In the genomic region with DNA sequence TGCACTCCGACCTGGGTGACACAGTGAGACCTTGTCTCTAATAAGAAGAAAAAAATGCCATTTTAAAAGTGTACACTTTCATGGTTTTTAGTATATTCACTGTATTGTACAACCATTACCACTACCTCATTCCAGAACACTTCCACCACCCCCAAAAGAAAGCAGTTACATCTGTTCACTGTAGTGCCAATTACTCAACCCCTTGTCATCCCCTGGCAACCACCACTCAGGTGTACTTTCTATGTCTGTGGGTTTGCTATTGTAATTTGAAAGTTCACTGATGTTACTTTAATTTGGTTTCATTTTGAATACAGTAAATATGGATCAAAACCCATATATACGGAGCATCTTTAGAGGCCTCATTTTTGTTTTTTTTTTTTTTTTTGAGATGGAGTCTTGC, we compare ENCODE assay signal across 19 cellular contexts. TPM values are rescaled to one million over a fixed set of nuclear protein-coding genes. Genes with fewer than 3 reads are reported as not detected.
DNase-seq lines count a peak whose midpoint lies in the region; ATAC-seq, FAIRE-seq and TF ChIP-seq lines count a peak whose summit lies in the region.
"Had no signal": no experiment of that assay in that cellular context is flagged by ENCODE, and none has a peak within 500 bp of the region (broad histone marks: within the 10 kb centered on the region; RNA-seq: fewer than 3 reads in every experiment).

No MANE protein-coding gene starts in this region.

- no peak for TF ChIP-seq POLR2A in transverse colon (IDR thresholded peaks at IDR 0.05)

- peak; percentile 31 for ATAC-seq in activated CD8-positive, alpha-beta memory T cell treated with anti-CD3 and anti-CD28 coated beads, Interleukin-2, amount 10 ng/mL, durations not matched to agents 7 days and 5 days
- no peak for ATAC-seq in stimulated activated memory B cell treated with anti-CD40 and anti-IgM and Interleukin-4, amounts not matched to agents 10 μg/mL and 1 μg/mL and 100 μg/mL, for 72 hours
- ATAC-seq in pancreas = no peak
- ATAC-seq: SK-N-SH treated with all-trans-retinoic acid at 6 μM for 48 hours had no signal

- peaks cover 22% of the 10 kb centered on the region for H3K4me1 Mint-ChIP-seq in activated CD8-positive, alpha-beta memory T cell treated with anti-CD3 and anti-CD28 coated beads, Interleukin-2, amount 10 ng/mL, durations not matched to agents 7 days and 5 days
- H3K4me1 Mint-ChIP-seq in activated CD4-positive, alpha-beta T cell treated with anti-CD3 and anti-CD28 coated beads, Interleukin-2, amount 10 ng/mL, durations not matched to agents 7 days and 5 days = peaks cover 28% of the 10 kb centered on the region
- H3K4me1 Mint-ChIP-seq in stimulated activated memory B cell treated with anti-CD40 and anti-IgM and Interleukin-4, amounts not matched to agents 10 μg/mL and 1 μg/mL and 100 μg/mL, for 72 hours = peaks cover 16% of the 10 kb centered on the region

- CTCF ChIA-PET in activated CD8-positive, alpha-beta memory T cell treated with anti-CD3 and anti-CD28 coated beads, Interleukin-2, amount 10 ng/mL, durations not matched to agents 7 days and 5 days (lab: Charles Lee) = interaction anchor here (0.8 to 10.5 kb wide), 22 partner anchors 7 to 105 kb away, joined by 3 to 104 read pairs (median 8); a partner anchor contains a TSS
- CTCF ChIA-PET in activated CD4-positive, alpha-beta T cell treated with anti-CD3 and anti-CD28 coated beads, Interleukin-2, amount 10 ng/mL, durations not matched to agents 7 days and 5 days (lab: Charles Lee) = interaction anchor here (0.5 to 2.5 kb wide), 15 partner anchors 11 to 223 kb away, joined by 3 to 25 read pairs (median 5); a partner anchor contains a TSS

- 95 to 98% methylated on average over 2 of the region's 2 CpGs for WGBS in pancreas, 2 donors
- 84 to 89% methylated on average over 2 of the region's 2 CpGs for WGBS in transverse colon (ENCODE audit: low coverage in 1 of 2), 2 donors

- no peak for DNase-seq in activated CD8-positive, alpha-beta memory T cell treated with anti-CD3 and anti-CD28 coated beads, Interleukin-2, amount 10 ng/mL, durations not matched to agents 7 days and 5 days
- no peak for DNase-seq in activated CD8-positive, alpha-beta memory T cell treated with anti-CD3 and anti-CD28 coated beads for 24 hours
- peak; percentile 48 for DNase-seq in activated CD4-positive, alpha-beta T cell treated with anti-CD3 and anti-CD28 coated beads, Interleukin-2, amount 10 ng/mL, durations not matched to agents 7 days and 5 days
- peak; percentile 77 for DNase-seq in epithelial cell of esophagus (ENCODE audit: low read depth)
- no peak for DNase-seq in pancreas
- DNase-seq in transverse colon = no peak
- no peak for DNase-seq in left ventricle myocardium inferior
- DNase-seq: activated CD8-positive, alpha-beta memory T cell treated with anti-CD3 and anti-CD28 coated beads, Interleukin-2, amount 50 U/mL, for 48 hours; aorta; GF-D8; NCI-H1930; occipital lobe had no signal

- H3K9me3 ChIP-seq in pancreas = no peaks in the 10 kb centered on the region
- H3K9me3 ChIP-seq in transverse colon = no peaks in the 10 kb centered on the region
- no peaks in the 10 kb centered on the region for H3K9me3 ChIP-seq in left ventricle myocardium inferior (replicated peaks)

- in situ Hi-C loops in transverse colon (cut with MboI; ENCODE audit: low pct_ligation_motif_present in 1 of 4, low pct_unique_long_range_greater_than_20kb in 1 of 4, low sequenced_read_pairs in 3 of 4) = no loop called here

- no peaks in the 10 kb centered on the region for H3K27me3 ChIP-seq in pancreas
- H3K27me3 ChIP-seq in transverse colon = no peaks in the 10 kb centered on the region
- peaks cover 12% of the 10 kb centered on the region for H3K27me3 ChIP-seq in left ventricle myocardium inferior (ENCODE audit: low read depth)

- no peaks in the 10 kb centered on the region for H3K36me3 Mint-ChIP-seq in activated CD8-positive, alpha-beta memory T cell treated with anti-CD3 and anti-CD28 coated beads, Interleukin-2, amount 10 ng/mL, durations not matched to agents 7 days and 5 days
- no peaks in the 10 kb centered on the region for H3K36me3 Mint-ChIP-seq in activated CD4-positive, alpha-beta T cell treated with anti-CD3 and anti-CD28 coated beads, Interleukin-2, amount 10 ng/mL, durations not matched to agents 7 days and 5 days (ENCODE audit: low read depth)
- no peaks in the 10 kb centered on the region for H3K36me3 Mint-ChIP-seq in stimulated activated memory B cell treated with anti-CD40 and anti-IgM and Interleukin-4, amounts not matched to agents 10 μg/mL and 1 μg/mL and 100 μg/mL, for 72 hours

- no peak overlapping the region for H3K27ac ChIP-seq in pancreas
- H3K27ac ChIP-seq in transverse colon = no peak overlapping the region
- H3K27ac ChIP-seq in left ventricle myocardium inferior (replicated peaks) = no peak overlapping the region
- H3K27ac ChIP-seq: coronary artery had no signal

- H3K4me3 Mint-ChIP-seq in activated CD8-positive, alpha-beta memory T cell treated with anti-CD3 and anti-CD28 coated beads, Interleukin-2, amount 10 ng/mL, durations not matched to agents 7 days and 5 days = no peak overlapping the region
- H3K4me3 Mint-ChIP-seq in activated CD4-positive, alpha-beta T cell treated with anti-CD3 and anti-CD28 coated beads, Interleukin-2, amount 10 ng/mL, durations not matched to agents 7 days and 5 days = no peak overlapping the region
- H3K4me3 Mint-ChIP-seq in stimulated activated memory B cell treated with anti-CD40 and anti-IgM and Interleukin-4, amounts not matched to agents 10 μg/mL and 1 μg/mL and 100 μg/mL, for 72 hours = no peak overlapping the region

- H3K4me1 ChIP-seq in pancreas (peaks cover 0 to 2% (median 0%) of the 10 kb centered on the region in 3 donors), transverse colon (peaks cover 0 to 3% (median 2%) of the 10 kb centered on the region in 4 donors), left ventricle myocardium inferior (peaks cover 11% of the 10 kb centered on the region)

- H3K27ac Mint-ChIP-seq in activated CD8-positive, alpha-beta memory T cell treated with anti-CD3 and anti-CD28 coated beads, Interleukin-2, amount 10 ng/mL, durations not matched to agents 7 days and 5 days = peak overlapping the region; percentile 21
- peak overlapping the region; percentile 80 for H3K27ac Mint-ChIP-seq in activated CD4-positive, alpha-beta T cell treated with anti-CD3 and anti-CD28 coated beads, Interleukin-2, amount 10 ng/mL, durations not matched to agents 7 days and 5 days
- H3K27ac Mint-ChIP-seq in stimulated activated memory B cell treated with anti-CD40 and anti-IgM and Interleukin-4, amounts not matched to agents 10 μg/mL and 1 μg/mL and 100 μg/mL, for 72 hours = peak overlapping the region; percentile 77

- no peak for FAIRE-seq in pancreas (lab: Jason Lieb, UNC)
- FAIRE-seq: GM18507 had no signal

- intact Hi-C loops in pancreas (cut with DNase I) (no loop called here), transverse colon (cut with DNase I; ENCODE audit: low total_unique reads) (no loop called here), left ventricle myocardium inferior (cut with micrococcal nuclease) (no loop called here)

- POLR2A ChIA-PET in activated CD4-positive, alpha-beta T cell treated with anti-CD3 and anti-CD28 coated beads, Interleukin-2, amount 10 ng/mL, durations not matched to agents 7 days and 5 days (lab: Charles Lee) = no interaction called here

- TF ChIP-seq EP300 in transverse colon (IDR thresholded peaks at IDR 0.05; ENCODE audit: low read depth) = no peak

- no peaks in the 10 kb centered on the region for H3K36me3 ChIP-seq in pancreas
- H3K36me3 ChIP-seq in transverse colon = no peaks in the 10 kb centered on the region
- H3K36me3 ChIP-seq in left ventricle myocardium inferior = no peaks in the 10 kb centered on the region

- peaks cover 10% of the 10 kb centered on the region for H3K27me3 Mint-ChIP-seq in activated CD8-positive, alpha-beta memory T cell treated with anti-CD3 and anti-CD28 coated beads, Interleukin-2, amount 10 ng/mL, durations not matched to agents 7 days and 5 days
- H3K27me3 Mint-ChIP-seq in activated CD4-positive, alpha-beta T cell treated with anti-CD3 and anti-CD28 coated beads, Interleukin-2, amount 10 ng/mL, durations not matched to agents 7 days and 5 days = peaks cover 5% of the 10 kb centered on the region
- H3K27me3 Mint-ChIP-seq in stimulated activated memory B cell treated with anti-CD40 and anti-IgM and Interleukin-4, amounts not matched to agents 10 μg/mL and 1 μg/mL and 100 μg/mL, for 72 hours = no peaks in the 10 kb centered on the region

- TF ChIP-seq CTCF in epithelial cell of esophagus (IDR thresholded peaks at IDR 0.05; ENCODE audit: insufficient read depth, low read depth, low read length, missing control alignments) (no peak), pancreas (IDR thresholded peaks at IDR 0.05) (no peak), transverse colon (IDR thresholded peaks at IDR 0.05) (no peak), left ventricle myocardium inferior (IDR thresholded peaks at IDR 0.05; ENCODE audit: borderline replicate concordance) (no peak)

- H3K9me3 Mint-ChIP-seq in activated CD8-positive, alpha-beta memory T cell treated with anti-CD3 and anti-CD28 coated beads, Interleukin-2, amount 10 ng/mL, durations not matched to agents 7 days and 5 days (ENCODE audit: low read depth) = no peaks in the 10 kb centered on the region
- H3K9me3 Mint-ChIP-seq in activated CD4-positive, alpha-beta T cell treated with anti-CD3 and anti-CD28 coated beads, Interleukin-2, amount 10 ng/mL, durations not matched to agents 7 days and 5 days = peaks cover 4% of the 10 kb centered on the region
- no peaks in the 10 kb centered on the region for H3K9me3 Mint-ChIP-seq in stimulated activated memory B cell treated with anti-CD40 and anti-IgM and Interleukin-4, amounts not matched to agents 10 μg/mL and 1 μg/mL and 100 μg/mL, for 72 hours

- no peak overlapping the region for H3K4me3 ChIP-seq in epithelial cell of esophagus (ENCODE audit: low read length)
- H3K4me3 ChIP-seq in pancreas = no peak overlapping the region
- no peak overlapping the region for H3K4me3 ChIP-seq in transverse colon
- H3K4me3 ChIP-seq in left ventricle myocardium inferior = no peak overlapping the region

RNA-seq across cellular contexts. Expression of a gene that starts 6.1 kb away (rescaled TPM):
- total RNA-seq in activated CD8-positive, alpha-beta memory T cell treated with anti-CD3 and anti-CD28 coated beads, Interleukin-2, amount 10 ng/mL, durations not matched to agents 7 days and 5 days = not detected
- not detected for total RNA-seq in activated CD4-positive, alpha-beta T cell treated with anti-CD3 and anti-CD28 coated beads, Interleukin-2, amount 10 ng/mL, durations not matched to agents 7 days and 5 days
- total RNA-seq in pancreas = 1 to 10 TPM in 3 of 6 donors, under 1 TPM in 3; 0.06 to 3.1 (median 1.1) TPM
- polyA plus RNA-seq in pancreas = 1 to 10 TPM in 1 of 2 donors, under 1 TPM in 1; 0.52 to 2.4 TPM
- total RNA-seq in transverse colon = 1,000 to 10,000 TPM in 1 of 4 donors, 100 to 1,000 TPM in 1, 10 to 100 TPM in 2; 73.4 to 1,268 (median 104) TPM
- total RNA-seq in left ventricle myocardium inferior = not detected
- total RNA-seq: Calu3, epithelial cell of proximal tubule, HT-29, occipital lobe had no signal

RNA-seq across cellular contexts. Expression of a gene that starts 6.4 kb away (rescaled TPM):
- total RNA-seq in activated CD8-positive, alpha-beta memory T cell treated with anti-CD3 and anti-CD28 coated beads, Interleukin-2, amount 10 ng/mL, durations not matched to agents 7 days and 5 days = 100 to 1,000 TPM; 205 to 266 TPM
- 100 to 1,000 TPM; 244 to 253 TPM for total RNA-seq in activated CD4-positive, alpha-beta T cell treated with anti-CD3 and anti-CD28 coated beads, Interleukin-2, amount 10 ng/mL, durations not matched to agents 7 days and 5 days
- 10 to 100 TPM in 4 of 6 donors, 1 to 10 TPM in 2; 7.7 to 17.4 (median 11.0) TPM for total RNA-seq in pancreas
- polyA plus RNA-seq in pancreas = 10 to 100 TPM; 43.1 to 51.2 TPM
- 100 to 1,000 TPM in 1 of 4 donors, 10 to 100 TPM in 3; 37.6 to 159 (median 59.5) TPM for total RNA-seq in transverse colon
- total RNA-seq in left ventricle myocardium inferior = 46.9 TPM

RNA-seq across cellular contexts. Expression of a gene that starts 22.2 kb away (rescaled TPM):
- total RNA-seq in activated CD8-positive, alpha-beta memory T cell treated with anti-CD3 and anti-CD28 coated beads, Interleukin-2, amount 10 ng/mL, durations not matched to agents 7 days and 5 days = 100 to 1,000 TPM; 411 to 434 TPM
- total RNA-seq in activated CD4-positive, alpha-beta T cell treated with anti-CD3 and anti-CD28 coated beads, Interleukin-2, amount 10 ng/mL, durations not matched to agents 7 days and 5 days = 100 to 1,000 TPM; 528 to 590 TPM
- total RNA-seq in pancreas = 100 to 1,000 TPM in 1 of 6 donors, 10 to 100 TPM in 5; 84.8 to 122 (median 96.2) TPM
- polyA plus RNA-seq in pancreas = 100 to 1,000 TPM in 1 of 2 donors, 10 to 100 TPM in 1; 94.1 to 107 TPM
- total RNA-seq in transverse colon = 100 to 1,000 TPM; 170 to 292 (median 233) TPM
- total RNA-seq in left ventricle myocardium inferior = 77.6 TPM

RNA-seq across cellular contexts. Expression of a gene that starts 27.8 kb away (rescaled TPM):
- total RNA-seq in activated CD8-positive, alpha-beta memory T cell treated with anti-CD3 and anti-CD28 coated beads, Interleukin-2, amount 10 ng/mL, durations not matched to agents 7 days and 5 days = 1 to 10 TPM in 1 of 2 experiments, under 1 TPM in 1; 0.85 to 1.1 TPM
- total RNA-seq in activated CD4-positive, alpha-beta T cell treated with anti-CD3 and anti-CD28 coated beads, Interleukin-2, amount 10 ng/mL, durations not matched to agents 7 days and 5 days = 1 to 10 TPM in 1 of 2 experiments, under 1 TPM in 1; 0.98 to 1.3 TPM
- total RNA-seq in pancreas (1 to 10 TPM in 1 of 6 donors, under 1 TPM in 5; 0.35 to 1.2 (median 0.45) TPM), transverse colon (1 to 10 TPM in 3 of 4 donors, not detected in 1; 1.4 to 6.0 (median 1.9) TPM), left ventricle myocardium inferior (2.1 TPM)
- polyA plus RNA-seq in pancreas = 1 to 10 TPM; 2.6 to 3.2 TPM
- total RNA-seq: HT-29 had no signal

RNA-seq across cellular contexts. Expression of a gene that starts 31.8 kb away (rescaled TPM):
- total RNA-seq in activated CD8-positive, alpha-beta memory T cell treated with anti-CD3 and anti-CD28 coated beads, Interleukin-2, amount 10 ng/mL, durations not matched to agents 7 days and 5 days = 10 to 100 TPM; 34.3 to 35.2 TPM
- total RNA-seq in activated CD4-positive, alpha-beta T cell treated with anti-CD3 and anti-CD28 coated beads, Interleukin-2, amount 10 ng/mL, durations not matched to agents 7 days and 5 days = 10 to 100 TPM; 26.8 to 29.6 TPM
- total RNA-seq in pancreas (10 to 100 TPM in 3 of 6 donors, 1 to 10 TPM in 3; 8.1 to 14.5 (median 10.4) TPM), transverse colon (10 to 100 TPM; 28.8 to 47.5 (median 32.3) TPM), left ventricle myocardium inferior (12.9 TPM)
- 10 to 100 TPM; 34.5 to 34.7 TPM for polyA plus RNA-seq in pancreas

Comparison
In these comparisons a context has a peak if more than half of its experiments do, and no peak if none do; other contexts are left out.
1. DNase-seq: peak in activated CD4-positive, alpha-beta T cell treated with anti-CD3 and anti-CD28 coated beads, Interleukin-2, amount 10 ng/mL, durations not matched to agents 7 days and 5 days (single experiment) and epithelial cell of esophagus (single experiment); none in activated CD8-positive, alpha-beta memory T cell treated with anti-CD3 and anti-CD28 coated beads, Interleukin-2, amount 10 ng/mL, durations not matched to agents 7 days and 5 days (single experiment), activated CD8-positive, alpha-beta memory T cell treated with anti-CD3 and anti-CD28 coated beads for 24 hours (single experiment), pancreas (0 of 6), transverse colon (single experiment) and left ventricle myocardium inferior (single experiment).
2. H3K27ac Mint-ChIP-seq: peak in every context shown above with its lines; median percentile 80 in activated CD4-positive, alpha-beta T cell treated with anti-CD3 and anti-CD28 coated beads, Interleukin-2, amount 10 ng/mL, durations not matched to agents 7 days and 5 days; 77 in stimulated activated memory B cell treated with anti-CD40 and anti-IgM and Interleukin-4, amounts not matched to agents 10 μg/mL and 1 μg/mL and 100 μg/mL, for 72 hours; 21 in activated CD8-positive, alpha-beta memory T cell treated with anti-CD3 and anti-CD28 coated beads, Interleukin-2, amount 10 ng/mL, durations not matched to agents 7 days and 5 days.
3. RNA of a gene that starts 6.1 kb away (total RNA-seq): 73.4 to 1,268 TPM in transverse colon; 0.06 to 3.1 TPM in pancreas, not detected in left ventricle myocardium inferior (single experiment), not detected in activated CD8-positive, alpha-beta memory T cell treated with anti-CD3 and anti-CD28 coated beads, Interleukin-2, amount 10 ng/mL, durations not matched to agents 7 days and 5 days and not detected in activated CD4-positive, alpha-beta T cell treated with anti-CD3 and anti-CD28 coated beads, Interleukin-2, amount 10 ng/mL, durations not matched to agents 7 days and 5 days; every median in the first group is over 10 times any median in the second.